ENCODE assay signal across 9 cellular contexts in the genomic region with DNA sequence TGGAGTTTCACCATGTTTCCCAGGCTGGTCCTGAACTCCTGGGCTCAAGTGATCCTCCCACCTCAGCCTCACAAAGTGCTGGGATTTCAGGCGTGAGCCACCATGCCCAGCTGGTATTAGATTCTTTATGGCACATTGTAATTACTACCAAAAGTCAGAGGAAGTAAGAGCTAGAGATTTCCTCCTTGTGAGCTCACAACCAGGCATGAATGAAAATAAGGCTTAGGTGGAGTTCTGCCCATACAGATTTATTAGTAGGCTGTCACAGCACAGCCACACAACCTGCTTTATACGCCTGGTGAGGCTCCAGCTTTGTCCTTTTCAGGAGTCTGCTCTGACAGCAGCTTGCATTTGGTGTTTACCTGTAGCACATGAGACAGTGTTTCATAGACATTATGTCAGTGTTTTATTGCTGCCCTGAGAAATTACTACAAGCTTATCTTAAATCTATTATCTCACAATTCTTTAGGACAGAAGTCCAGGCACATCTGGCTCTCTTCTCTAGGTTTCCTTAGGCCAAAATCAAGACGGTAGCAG.
DNase-seq lines count a peak whose midpoint lies in the region; ATAC-seq, FAIRE-seq and TF ChIP-seq lines count a peak whose summit lies in the region.
"Had no signal": no experiment of that assay in that cellular context is flagged by ENCODE, and none has a peak within 500 bp of the region (broad histone marks: within the 10 kb centered on the region; RNA-seq: fewer than 3 reads in every experiment).

No MANE protein-coding gene starts in this region.

- no peak for ATAC-seq in naive thymus-derived CD4-positive, alpha-beta T cell
- ATAC-seq in GM18867 (IDR thresholded peaks at IDR 0.05; ENCODE audit: unreplicated experiment) (no peak), gastrocnemius medialis (no peak)

- H3K4me1 ChIP-seq in naive thymus-derived CD4-positive, alpha-beta T cell (ENCODE audit: control insufficient read depth in 2 of 2, insufficient read depth in 2 of 2, low read length in 2 of 2) = peaks cover 0 to 14% of the 10 kb centered on the region in 2 donors
- H3K4me1 ChIP-seq in gastrocnemius medialis = peaks cover 0 to 3% of the 10 kb centered on the region in 2 donors

- CTCF ChIA-PET in MCF 10A (lab: Yijun Ruan, JAX) = interaction anchor here (0.5 to 3.9 kb wide), 17 partner anchors 8 to 900 kb away, joined by 3 to 33 read pairs (median 3); a partner anchor contains a TSS
- CTCF ChIA-PET in naive thymus-derived CD4-positive, alpha-beta T cell (lab: Charles Lee) = interaction anchor here (0.6 to 2.1 kb wide), 7 partner anchors 9 to 228 kb away, joined by 3 to 8 read pairs (median 3); no protein-coding TSS in a partner anchor

- H3K9me3 ChIP-seq in naive thymus-derived CD4-positive, alpha-beta T cell (ENCODE audit: control insufficient read depth in 2 of 3, low read length in 3 of 3) = no peaks in the 10 kb centered on the region
- no peaks in the 10 kb centered on the region for H3K9me3 ChIP-seq in gastrocnemius medialis

- no peak overlapping the region for H3K27ac ChIP-seq in naive thymus-derived CD4-positive, alpha-beta T cell (ENCODE audit: low read depth, low read length)
- no peak overlapping the region for H3K27ac ChIP-seq in gastrocnemius medialis

- H3K36me3 Mint-ChIP-seq in CD14-positive monocyte (no peaks in the 10 kb centered on the region), MCF 10A (ENCODE audit: insufficient read depth, unreplicated experiment) (peaks cover 20% of the 10 kb centered on the region)
- H3K36me3 Mint-ChIP-seq in naive thymus-derived CD4-positive, alpha-beta T cell = no peaks in the 10 kb centered on the region

- peaks cover 26% of the 10 kb centered on the region for H3K4me1 Mint-ChIP-seq in CD14-positive monocyte
- H3K4me1 Mint-ChIP-seq in MCF 10A (ENCODE audit: insufficient read depth, unreplicated experiment) = peaks cover 38% of the 10 kb centered on the region
- H3K4me1 Mint-ChIP-seq in naive thymus-derived CD4-positive, alpha-beta T cell = peaks cover 8 to 37% (median 30%) of the 10 kb centered on the region in 7 donors

- H3K4me3 Mint-ChIP-seq in CD14-positive monocyte = no peak overlapping the region
- H3K4me3 Mint-ChIP-seq in MCF 10A (ENCODE audit: unreplicated experiment) = no peak overlapping the region
- H3K4me3 Mint-ChIP-seq in naive thymus-derived CD4-positive, alpha-beta T cell = peak overlapping the region in 5 of 10 donors; percentile 15 to 63 (median 34)

- H3K9me3 Mint-ChIP-seq in CD14-positive monocyte = peaks cover 0 to 4% (median 0%) of the 10 kb centered on the region in 7 donors
- H3K9me3 Mint-ChIP-seq in MCF 10A (ENCODE audit: unreplicated experiment) = no peaks in the 10 kb centered on the region
- H3K9me3 Mint-ChIP-seq in naive thymus-derived CD4-positive, alpha-beta T cell = no peaks in the 10 kb centered on the region

- no peak for TF ChIP-seq POLR2A in gastrocnemius medialis (IDR thresholded peaks at IDR 0.05)

- H3K27ac Mint-ChIP-seq in CD14-positive monocyte (peak overlapping the region; percentile 52 to 92 (median 83)), MCF 10A (ENCODE audit: low read depth, unreplicated experiment) (peak overlapping the region; percentile 2)
- H3K27ac Mint-ChIP-seq in naive thymus-derived CD4-positive, alpha-beta T cell = peak overlapping the region in 8 of 9 donors; percentile 68 to 93 (median 84)

- H3K27me3 Mint-ChIP-seq in CD14-positive monocyte (ENCODE audit: low read depth in 3 of 3) (peaks cover 0 to 3% (median 3%) of the 10 kb centered on the region in 3 donors), MCF 10A (ENCODE audit: insufficient read depth, unreplicated experiment) (no peaks in the 10 kb centered on the region)
- no peaks in the 10 kb centered on the region for H3K27me3 Mint-ChIP-seq in naive thymus-derived CD4-positive, alpha-beta T cell

- POLR2A ChIA-PET in MCF 10A (lab: Yijun Ruan, JAX) = interaction anchor here (0.6 to 1.8 kb wide), 14 partner anchors 9 to 587 kb away, joined by 3 to 8 read pairs (median 3); a partner anchor contains a TSS
- POLR2A ChIA-PET in naive thymus-derived CD4-positive, alpha-beta T cell (lab: Charles Lee) = interaction anchor here (0.6 to 0.8 kb wide), 3 partner anchors 25 to 147 kb away, joined by 3 read pairs; no protein-coding TSS in a partner anchor

- in situ Hi-C loops in gastrocnemius medialis (cut with MboI; ENCODE audit: low sequenced_read_pairs in 4 of 4) = loop anchor here (5.0 kb wide), 3 partner anchors 218 to 228 kb away; no protein-coding TSS in a partner anchor

- no peak for TF ChIP-seq CTCF in CD14-positive monocyte (IDR thresholded peaks at IDR 0.05)
- no peak for TF ChIP-seq CTCF in MCF 10A (IDR thresholded peaks at IDR 0.05; ENCODE audit: unreplicated experiment)
- no peak for TF ChIP-seq CTCF in gastrocnemius medialis (IDR thresholded peaks at IDR 0.05 in 4 of 5, conservative IDR thresholded peaks at IDR 0.05 in 1 of 5)

- DNase-seq in CD14-positive monocyte (ENCODE audit: low spot score) (no peak), NCI-H226 (peak; percentile 25), MCF 10A (ENCODE audit: unreplicated experiment) (no peak), GM19239 (ENCODE audit: insufficient read length, low spot score) (no peak), T-helper 9 cell (no peak), gastrocnemius medialis (no peak)
- no peak for DNase-seq in naive thymus-derived CD4-positive, alpha-beta T cell
- DNase-seq: GDM1 had no signal

- intact Hi-C loops in CD14-positive monocyte (cut with micrococcal nuclease) (no loop called here), MCF 10A (cut with micrococcal nuclease) (no loop called here), gastrocnemius medialis (cut with DNase I; ENCODE audit: low total_unique reads) (no loop called here)
- intact Hi-C loops in naive thymus-derived CD4-positive, alpha-beta T cell (cut with micrococcal nuclease) = loop anchor here in 1 of 2 donors (2.0 to 10.0 kb wide), 3 partner anchors 26 to 590 kb away; a partner anchor contains a TSS

- no peaks in the 10 kb centered on the region for H3K36me3 ChIP-seq in naive thymus-derived CD4-positive, alpha-beta T cell (ENCODE audit: control insufficient read depth in 2 of 3, insufficient read depth in 3 of 3, low read length in 3 of 3)
- H3K36me3 ChIP-seq in gastrocnemius medialis = no peaks in the 10 kb centered on the region

- H3K4me3 ChIP-seq in naive thymus-derived CD4-positive, alpha-beta T cell (ENCODE audit: low read length) = no peak overlapping the region
- no peak overlapping the region for H3K4me3 ChIP-seq in gastrocnemius medialis

- no peak for FAIRE-seq in GM19239 (lab: Jason Lieb, UNC)

- H3K27me3 ChIP-seq in naive thymus-derived CD4-positive, alpha-beta T cell (ENCODE audit: control insufficient read depth in 2 of 2, insufficient read depth in 2 of 2, low read length in 2 of 2) = no peaks in the 10 kb centered on the region
- H3K27me3 ChIP-seq in gastrocnemius medialis = no peaks in the 10 kb centered on the region

- BruUV-seq in MCF 10A (replicated peaks; lab: Mats Ljungman, UMichigan) = no TSS peak

Comparison
In these comparisons a context has a peak if more than half of its experiments do, and no peak if none do; other contexts are left out.
1. H3K27ac Mint-ChIP-seq: peak in every context shown above with its lines; median percentile 84 in naive thymus-derived CD4-positive, alpha-beta T cell; 83 in CD14-positive monocyte; 2 in MCF 10A.